1 cellular context compared by ENCODE assay signal in genomic region chr1:147539122-147539575, GRCh38.
TF ChIP-seq lines count a peak whose summit lies in the region.

No MANE protein-coding gene starts in this region.

TF ChIP-seq in GM23338, 12 proteins besides CTCF, POLR2A, EP300 and RAD21 (continued from another document):
- TF ChIP-seq ETS1 (IDR thresholded peaks at IDR 0.05) (no peak), REST (IDR thresholded peaks at IDR 0.05; ENCODE audit: unreplicated experiment) (no peak)
TF ChIP-seq in GM23338: peak in this region for 0.
